ENCODE assay signal across 1 cellular context in genomic region chr16:87383522-87384161, GRCh38.
TF ChIP-seq lines count a peak whose summit lies in the region.

Gene FBXO31, minus strand, starts transcription at chr16:87383776. Its CDS starts 32 bp downstream, at chr16:87383744.

TF ChIP-seq in K562, 482 proteins besides CTCF, POLR2A, EP300 and RAD21 (continued from another document and continues in another):
- TF ChIP-seq CHD2 (IDR thresholded peaks at IDR 0.05; ENCODE audit: low read depth, low read length) (0 out of 2 replicates have a peak, but pooled peaks have one; percentile 51), ZMIZ1 (IDR thresholded peaks at IDR 0.05; ENCODE audit: low read depth in 2 of 2, low read length in 2 of 2) (no peak), TEAD4 (IDR thresholded peaks at IDR 0.05; ENCODE audit: low read length) (peak; percentile 78), TEAD4 (CRISPR knock-in tag; IDR thresholded peaks at IDR 0.05; ENCODE audit: borderline replicate concordance) (0 out of 2 replicates have a peak, but pooled peaks have one; percentile 6), CAMTA2 (CRISPR knock-in tag; conservative IDR thresholded peaks at IDR 0.05) (no peak), RBM34 (IDR thresholded peaks at IDR 0.05; ENCODE audit: borderline replicate concordance, insufficient read depth, low read length) (no peak), MGA (IDR thresholded peaks at IDR 0.05) (no peak), CREB3 (tag; conservative IDR thresholded peaks at IDR 0.05; ENCODE audit: low read depth) (no peak), ATF7 (IDR thresholded peaks at IDR 0.05) (peak; percentile 79), ZNF239 (CRISPR knock-in tag; IDR thresholded peaks at IDR 0.05) (no peak), HMGN3 (IDR thresholded peaks at IDR 0.05; ENCODE audit: borderline replicate concordance, extremely low read depth, insufficient read length, low read depth, low read length) (peak; percentile 54), TRIM28 (IDR thresholded peaks at IDR 0.05) (no peak), HNRNPUL1 (IDR thresholded peaks at IDR 0.05; ENCODE audit: low read length) (no peak), CSDE1 (IDR thresholded peaks at IDR 0.05) (peak in 1 of 2 experiments; percentile 85; a peak in 1 of 4 replicates), USF1 (CRISPR knock-in tag; IDR thresholded peaks at IDR 0.05) (no peak), TSHZ1 (CRISPR knock-in tag; IDR thresholded peaks at IDR 0.05) (no peak), POLR2B (IDR thresholded peaks at IDR 0.05; ENCODE audit: low read depth, partially characterized antibody) (no peak), ZNF384 (IDR thresholded peaks at IDR 0.05; ENCODE audit: low read depth, low read length) (no peak), NR2C1 (IDR thresholded peaks at IDR 0.05) (no peak), NR2C1 (tag; IDR thresholded peaks at IDR 0.05) (peak; percentile 23; the same call in 1 of the 2 replicates), GABPA (tag; conservative IDR thresholded peaks at IDR 0.05; ENCODE audit: low read depth) (peak; percentile 67), ELF4 (CRISPR knock-in tag; IDR thresholded peaks at IDR 0.05) (no peak), MCM2 (IDR thresholded peaks at IDR 0.05; ENCODE audit: low read depth) (no peak), CHCHD3 (CRISPR knock-in tag; IDR thresholded peaks at IDR 0.05) (no peak), CHD4 (IDR thresholded peaks at IDR 0.05; ENCODE audit: insufficient read depth, insufficient replicate concordance, low read depth, low read length, poor library complexity, severe bottlenecking) (no peak), GTF3C2 (IDR thresholded peaks at IDR 0.05; ENCODE audit: borderline replicate concordance, extremely low read depth, insufficient read length) (peak; percentile 88), ATF3 (IDR thresholded peaks at IDR 0.05) (no peak), ATF3 (CRISPR knock-in tag; conservative IDR thresholded peaks at IDR 0.05) (no peak)
